ENCODE assay signal across 9 cellular contexts in the genomic region with DNA sequence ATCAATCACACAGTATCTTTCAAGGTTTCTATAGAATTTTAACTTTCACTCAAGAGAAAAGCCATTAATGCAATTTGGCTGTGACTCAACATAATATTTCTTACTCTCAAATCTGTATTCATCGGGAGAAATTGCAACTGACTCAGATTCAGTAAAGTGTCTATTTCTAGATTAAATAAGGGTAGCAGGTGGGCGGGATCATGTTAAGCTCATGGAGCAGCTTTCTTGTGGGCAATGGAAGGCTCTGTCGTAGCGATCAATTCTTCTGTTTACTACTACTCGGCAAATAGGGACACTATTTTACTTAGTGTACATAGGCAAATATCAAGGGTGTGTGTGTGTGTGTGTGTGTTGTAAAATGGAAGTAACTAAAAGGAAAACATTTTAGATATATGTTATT.
"Had no signal": no experiment of that assay in that cellular context is flagged by ENCODE, and none has a peak within 500 bp of the region (broad histone marks: within the 10 kb centered on the region; RNA-seq: fewer than 3 reads in every experiment).

No MANE protein-coding gene starts in this region.

- H3K36me3 ChIP-seq: HAP-1 had no signal

- H3K27ac Mint-ChIP-seq: HFFc6, IgD-negative memory B cell had no signal

- H3K9me3 ChIP-seq: HAP-1 had no signal

- ATAC-seq: HCT116, HepG2 had no signal

- H3K36me3 Mint-ChIP-seq: IgD-negative memory B cell had no signal

- DNase-seq: GM23248, GOT3, H7, HFFc6 had no signal

- H3K4me1 ChIP-seq: HAP-1 had no signal

- H3K9me3 Mint-ChIP-seq: HFFc6 had no signal

- H3K4me3 Mint-ChIP-seq: HFFc6, IgD-negative memory B cell had no signal

- H3K9ac ChIP-seq: GM23248 had no signal

- H3K4me3 ChIP-seq: GM23248, HAP-1 had no signal

- H3K27ac ChIP-seq: GM23248, HL-60 had no signal

- H3K4me1 Mint-ChIP-seq: IgD-negative memory B cell had no signal
